ENCODE assay signal across 13 cellular contexts in genomic region chr12:124752437-124753229, GRCh38.
DNase-seq lines count a peak whose midpoint lies in the region; ATAC-seq and TF ChIP-seq lines count a peak whose summit lies in the region.
"Had no signal": no experiment of that assay in that cellular context is flagged by ENCODE, and none has a peak within 500 bp of the region (broad histone marks: within the 10 kb centered on the region; RNA-seq: fewer than 3 reads in every experiment).

No MANE protein-coding gene starts in this region.

- H3K9me3 ChIP-seq in MG63 (peaks cover 5% of the 10 kb centered on the region; the same call in 1 of the 2 replicates), mammary epithelial cell (replicated peaks; ENCODE audit: insufficient read depth, low read length) (no peaks in the 10 kb centered on the region), lower lobe of right lung (no peaks in the 10 kb centered on the region)

- in situ Hi-C loops in mammary epithelial cell (cut with MboI; ENCODE audit: low sequenced_read_pairs in 2 of 2) = loop anchor here in 1 of 2 donors (25.0 kb wide), 1 partner anchor 340 kb away; no protein-coding TSS in a partner anchor

- no peak for TF ChIP-seq CTCF in AG10803 (conservative IDR thresholded peaks at IDR 0.05; ENCODE audit: low read length)
- TF ChIP-seq CTCF in mammary epithelial cell (conservative IDR thresholded peaks at IDR 0.05 in 1 of 2, IDR thresholded peaks at IDR 0.05 in 1 of 2; ENCODE audit: extremely low read depth in 1 of 2, insufficient read depth in 1 of 2, low read depth in 1 of 2, low read length in 2 of 2) = no peak
- TF ChIP-seq CTCF in lower lobe of right lung (IDR thresholded peaks at IDR 0.05) = no peak

- H3K4me3 ChIP-seq in AG10803 (ENCODE audit: low read length) (no peak overlapping the region), MG63 (no peak overlapping the region), mammary epithelial cell (replicated peaks in 1 of 3; ENCODE audit: insufficient read depth in 1 of 3, low read depth in 2 of 3, low read length in 3 of 3) (no peak overlapping the region), lower lobe of right lung (no peak overlapping the region)

- no peaks in the 10 kb centered on the region for H3K79me2 ChIP-seq in mammary epithelial cell (ENCODE audit: insufficient read depth, low read length)

- ATAC-seq in lower lobe of right lung (peak; percentile 12 to 42), HG03135 (IDR thresholded peaks at IDR 0.05; ENCODE audit: unreplicated experiment) (no peak)
- ATAC-seq: activated CD8-positive, alpha-beta T cell treated with anti-CD3 and anti-CD28 coated beads, Interleukin-2, amount 10 ng/mL, durations not matched to agents 7 days and 5 days; stimulated activated naive CD8-positive, alpha-beta T cell treated with anti-CD3 and anti-CD28 coated beads, Interleukin-15, amount 100 ng/mL, for 72 hours had no signal

- intact Hi-C loops in mammary epithelial cell (cut with micrococcal nuclease) (no loop called here), lower lobe of right lung (cut with DNase I) (no loop called here)

- dilution Hi-C loops in mammary epithelial cell (cut with HindIII; ENCODE audit: low sequenced_read_pairs) = loop anchor here (10.0 kb wide), 3 partner anchors 108 to 478 kb away; no protein-coding TSS in a partner anchor

- BruUV-seq in mammary epithelial cell (replicated peaks; lab: Mats Ljungman, UMichigan) = no TSS peak

- H3K9ac ChIP-seq in mammary epithelial cell (ENCODE audit: insufficient read depth, low read length) = no peak overlapping the region

- DNase-seq in AG10803 (ENCODE audit: low read depth) = peak; percentile 74
- peak; percentile 94 for DNase-seq in MG63
- DNase-seq in mammary epithelial cell = peak; percentile 60
- no peak for DNase-seq in lower lobe of right lung
- DNase-seq in activated CD4-positive, alpha-beta T cell treated with anti-CD3 and anti-CD28 coated beads for 4 hours = no peak
- DNase-seq in NCI-H526 treated with DMSO at 0.1 percent for 48 hours (lab: John Stamatoyannopoulos, UW) = no peak
- no peak for DNase-seq in stimulated activated CD4-positive, alpha-beta T cell treated with anti-CD3 and anti-CD28 coated beads, Interleukin-1b, Interleukin-23, amount 100 ng/mL, for 48 hours
- DNase-seq: activated CD8-positive, alpha-beta T cell treated with anti-CD3 and anti-CD28 coated beads, Interleukin-2, amount 10 ng/mL, durations not matched to agents 7 days and 5 days; CD4-positive, CD25-positive, alpha-beta regulatory T cell; SHP77; stimulated activated CD4-positive, alpha-beta T cell treated with anti-CD3 and anti-CD28 coated beads, Interleukin-15, amount 100 ng/mL, for 24 hours; stimulated activated naive CD8-positive, alpha-beta T cell treated with anti-CD3 and anti-CD28 coated beads, Interleukin-15, amount 100 ng/mL, for 72 hours had no signal

- H3K36me3 ChIP-seq in MG63 (no peaks in the 10 kb centered on the region), mammary epithelial cell (ENCODE audit: insufficient read depth, low read length) (no peaks in the 10 kb centered on the region), lower lobe of right lung (no peaks in the 10 kb centered on the region)

- CTCF ChIA-PET in mammary epithelial cell (lab: Charles Lee; ENCODE audit: low non-redundant PET) = no interaction called here

- H3K27ac ChIP-seq in mammary epithelial cell (ENCODE audit: insufficient read depth, low read depth, low read length) (no peak overlapping the region), lower lobe of right lung (no peak overlapping the region)

- H3K4me2 ChIP-seq in mammary epithelial cell (ENCODE audit: insufficient read depth, low read depth, low read length) = no peak overlapping the region

- no peaks in the 10 kb centered on the region for H4K20me1 ChIP-seq in mammary epithelial cell (ENCODE audit: insufficient read depth, low read length)

- 88% methylated on average over 9 of the region's 10 CpGs for WGBS in mammary epithelial cell (ENCODE audit: low coverage, missing lambda C conversion rate)

- H2AFZ ChIP-seq in mammary epithelial cell (ENCODE audit: low read depth, low read length) = no peak overlapping the region

- H3K4me1 ChIP-seq in mammary epithelial cell (ENCODE audit: insufficient read depth, low read length) (peaks cover 18% of the 10 kb centered on the region), lower lobe of right lung (peaks cover 37% of the 10 kb centered on the region)

- no peaks in the 10 kb centered on the region for H3K27me3 ChIP-seq in MG63
- H3K27me3 ChIP-seq in mammary epithelial cell (ENCODE audit: insufficient read depth, low read length) = no peaks in the 10 kb centered on the region
- no peaks in the 10 kb centered on the region for H3K27me3 ChIP-seq in lower lobe of right lung (ENCODE audit: low read depth)

Comparison
In these comparisons a context has a peak if more than half of its experiments do, and no peak if none do; other contexts are left out.
1. DNase-seq: peak in AG10803 (single experiment), MG63 (single experiment) and mammary epithelial cell (single experiment); none in lower lobe of right lung (single experiment), activated CD4-positive, alpha-beta T cell treated with anti-CD3 and anti-CD28 coated beads for 4 hours (0 of 2), NCI-H526 treated with DMSO at 0.1 percent for 48 hours (single experiment) and stimulated activated CD4-positive, alpha-beta T cell treated with anti-CD3 and anti-CD28 coated beads, Interleukin-1b, Interleukin-23, amount 100 ng/mL, for 48 hours (single experiment).